ENCODE assay signal across 13 cellular contexts in the genomic region with DNA sequence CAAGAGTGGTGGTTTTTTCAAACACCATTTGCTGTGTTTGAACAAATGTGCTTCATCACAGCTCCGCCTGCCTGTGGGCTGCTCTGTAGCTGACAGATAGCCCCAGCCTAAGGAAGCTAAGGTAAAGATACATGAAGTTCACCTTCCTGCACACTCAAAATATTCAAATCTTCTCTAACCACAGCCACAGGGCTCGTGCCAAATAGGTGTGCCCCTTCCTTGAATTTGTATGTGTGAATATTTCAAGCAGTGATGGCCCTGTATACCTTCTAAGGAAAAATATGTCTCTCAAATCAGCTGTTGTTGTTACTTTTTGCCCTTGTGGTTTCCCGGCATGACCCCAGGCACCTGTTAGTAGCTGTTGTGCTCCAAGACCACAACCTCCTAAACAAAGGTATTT.
DNase-seq lines count a peak whose midpoint lies in the region; ATAC-seq, FAIRE-seq and TF ChIP-seq lines count a peak whose summit lies in the region.
"Had no signal": no experiment of that assay in that cellular context is flagged by ENCODE, and none has a peak within 500 bp of the region (broad histone marks: within the 10 kb centered on the region; RNA-seq: fewer than 3 reads in every experiment).

No MANE protein-coding gene starts in this region.

- peak; percentile 20 for DNase-seq in activated naive CD4-positive, alpha-beta T cell treated with Interleukin-2 at 50 U/mL for 16 hours
- DNase-seq in activated naive CD4-positive, alpha-beta T cell treated with anti-CD3 and anti-CD28 coated beads, Interleukin-2, amount 50 U/mL, for 16 hours: no peak
- DNase-seq in astrocyte of the cerebellum (ENCODE audit: low read depth) (no peak), thyroid gland (no peak), small intestine (no peak), left lung (no peak), SK-N-SH (no peak)
- DNase-seq: NCI-H2081 treated with DMSO at 0.1 percent for 48 hours; stimulated activated CD4-positive, alpha-beta T cell treated with anti-CD3 and anti-CD28 coated beads, Interleukin-2, amount 100 ng/mL, for 48 hours had no signal

- in situ Hi-C loops in astrocyte of the cerebellum (cut with HindIII; ENCODE audit: low sequenced_read_pairs): no loop called here

- no peaks in the 10 kb centered on the region for H3K79me2 ChIP-seq in SK-N-SH (ENCODE audit: insufficient read depth)

- peaks cover 16 to 47% of the 10 kb centered on the region in 2 donors for H3K4me1 ChIP-seq in thyroid gland
- H3K4me1 ChIP-seq in small intestine (ENCODE audit: control insufficient read depth in 2 of 2, insufficient read depth in 1 of 2, low read depth in 1 of 2, low read length in 1 of 2): peaks cover 0 to 7% of the 10 kb centered on the region in 2 donors
- no peaks in the 10 kb centered on the region for H3K4me1 ChIP-seq in left lung
- H3K4me1 ChIP-seq in SK-N-SH (ENCODE audit: control insufficient read depth in 1 of 2, insufficient read depth in 2 of 2, low read depth in 1 of 2, low read length in 1 of 2): no peaks in the 10 kb centered on the region; a peak in 1 of 4 replicates

- intact Hi-C loops in thyroid gland (cut with DNase I): no loop called here
- intact Hi-C loops in left lung (cut with DNase I): no loop called here

- H3F3A ChIP-seq in SK-N-SH (replicated peaks; ENCODE audit: insufficient read depth): no peaks in the 10 kb centered on the region

- TF ChIP-seq RAD21 in SK-N-SH (IDR thresholded peaks at IDR 0.05; ENCODE audit: low read length): no peak

- no peak for TF ChIP-seq EP300 in SK-N-SH (IDR thresholded peaks at IDR 0.05; ENCODE audit: borderline replicate concordance in 1 of 2, low read depth in 1 of 2, low read length in 1 of 2)

- no peaks in the 10 kb centered on the region for H3K36me3 ChIP-seq in thyroid gland
- H3K36me3 ChIP-seq in small intestine (ENCODE audit: control insufficient read depth in 2 of 2, insufficient read depth in 2 of 2, low read length in 2 of 2): no peaks in the 10 kb centered on the region
- no peaks in the 10 kb centered on the region for H3K36me3 ChIP-seq in left lung
- H3K36me3 ChIP-seq in SK-N-SH (replicated peaks in 1 of 2; ENCODE audit: control insufficient read depth in 1 of 2, insufficient read depth in 2 of 2, low read length in 1 of 2): no peaks in the 10 kb centered on the region
- H3K36me3 ChIP-seq: BLaER1 treated with 17β-estradiol and CSF1 and Interleukin-3, amounts not matched to agents 10 nM and 100 nM had no signal

- H4K20me1 ChIP-seq in SK-N-SH (ENCODE audit: insufficient read depth): no peaks in the 10 kb centered on the region
- H4K20me1 ChIP-seq: BLaER1 treated with 17β-estradiol and CSF1 and Interleukin-3, amounts not matched to agents 10 nM and 100 nM had no signal

- ATAC-seq in HG03565 (IDR thresholded peaks at IDR 0.05; ENCODE audit: unreplicated experiment) (peak; percentile 40), left lung (no peak)

- H3K4me3 ChIP-seq in astrocyte of the cerebellum (ENCODE audit: low read depth, low read length) (no peak overlapping the region), thyroid gland (replicated peaks in 1 of 3) (no peak overlapping the region), small intestine (ENCODE audit: low read depth in 1 of 2, low read length in 2 of 2) (no peak overlapping the region), left lung (no peak overlapping the region), SK-N-SH (ENCODE audit: low read depth in 2 of 2, low read length in 1 of 2) (no peak overlapping the region)
- H3K4me3 ChIP-seq: BLaER1 treated with 17β-estradiol and CSF1 and Interleukin-3, amounts not matched to agents 10 nM and 100 nM; lung had no signal

- WGBS in thyroid gland, 2 donors: 72 to 80% methylated on average over 3 of the region's 3 CpGs
- WGBS in small intestine, 3 donors: 74 to 87% (median 81%) methylated on average over 3 of the region's 3 CpGs
- WGBS in SK-N-SH (ENCODE audit: low lambda C conversion rate): 76% methylated on average over 3 of the region's 3 CpGs

- TF ChIP-seq CTCF in astrocyte of the cerebellum (IDR thresholded peaks at IDR 0.05; ENCODE audit: low read depth, low read length, missing control alignments): peak; percentile 13
- no peak for TF ChIP-seq CTCF in thyroid gland (IDR thresholded peaks at IDR 0.05)
- TF ChIP-seq CTCF in left lung (IDR thresholded peaks at IDR 0.05): no peak
- TF ChIP-seq CTCF in SK-N-SH (IDR thresholded peaks at IDR 0.05): no peak

- no peaks in the 10 kb centered on the region for H3K9me2 ChIP-seq in SK-N-SH

- FAIRE-seq in small intestine (lab: Jason Lieb, UNC): no peak
- FAIRE-seq: endometrium had no signal

- POLR2A ChIA-PET in SK-N-SH (lab: Yijun Ruan, JAX): no interaction called here

- CTCF ChIA-PET in SK-N-SH (lab: Yijun Ruan, JAX): interaction anchor here (0.7 to 1.9 kb wide), 2 partner anchors 15 to 393 kb away, joined by 3 to 13 read pairs; no protein-coding TSS in a partner anchor

- H3K27ac ChIP-seq in thyroid gland (peak overlapping the region in 2 of 3 donors; percentile 33 to 45), small intestine (ENCODE audit: low read depth in 1 of 2, low read length in 1 of 2) (no peak overlapping the region), left lung (no peak overlapping the region), SK-N-SH (ENCODE audit: low read depth in 2 of 2, low read length in 1 of 2) (no peak overlapping the region)
- H3K27ac ChIP-seq: BLaER1 treated with 17β-estradiol and CSF1 and Interleukin-3, amounts not matched to agents 10 nM and 100 nM had no signal

- H3K27me3 ChIP-seq in thyroid gland (no peaks in the 10 kb centered on the region), small intestine (ENCODE audit: control insufficient read depth in 2 of 2, insufficient read depth in 2 of 2, low read length in 2 of 2) (no peaks in the 10 kb centered on the region), left lung (no peaks in the 10 kb centered on the region), SK-N-SH (ENCODE audit: insufficient read depth) (no peaks in the 10 kb centered on the region)
- H3K27me3 ChIP-seq: BLaER1 treated with 17β-estradiol and CSF1 and Interleukin-3, amounts not matched to agents 10 nM and 100 nM had no signal

- H3K9ac ChIP-seq in SK-N-SH: no peak overlapping the region
- H3K9ac ChIP-seq: BLaER1 treated with 17β-estradiol and CSF1 and Interleukin-3, amounts not matched to agents 10 nM and 100 nM had no signal

- H2AFZ ChIP-seq in SK-N-SH (ENCODE audit: low read depth): no peak overlapping the region

- TF ChIP-seq POLR2A in thyroid gland (IDR thresholded peaks at IDR 0.05): no peak

- no peak overlapping the region for H3K4me2 ChIP-seq in SK-N-SH

- H3K9me3 ChIP-seq in thyroid gland: no peaks in the 10 kb centered on the region
- H3K9me3 ChIP-seq in small intestine (ENCODE audit: control insufficient read depth, low read depth): no peaks in the 10 kb centered on the region
- no peaks in the 10 kb centered on the region for H3K9me3 ChIP-seq in left lung
- no peaks in the 10 kb centered on the region for H3K9me3 ChIP-seq in SK-N-SH
- H3K9me3 ChIP-seq: BLaER1 treated with 17β-estradiol and CSF1 and Interleukin-3, amounts not matched to agents 10 nM and 100 nM had no signal

TF ChIP-seq in SK-N-SH, 30 proteins besides CTCF, POLR2A, EP300 and RAD21 (continues in another document):
- no peak for TF ChIP-seq FOSL2 (IDR thresholded peaks at IDR 0.05; ENCODE audit: borderline replicate concordance, low read depth)
- TF ChIP-seq, protein P1, sequence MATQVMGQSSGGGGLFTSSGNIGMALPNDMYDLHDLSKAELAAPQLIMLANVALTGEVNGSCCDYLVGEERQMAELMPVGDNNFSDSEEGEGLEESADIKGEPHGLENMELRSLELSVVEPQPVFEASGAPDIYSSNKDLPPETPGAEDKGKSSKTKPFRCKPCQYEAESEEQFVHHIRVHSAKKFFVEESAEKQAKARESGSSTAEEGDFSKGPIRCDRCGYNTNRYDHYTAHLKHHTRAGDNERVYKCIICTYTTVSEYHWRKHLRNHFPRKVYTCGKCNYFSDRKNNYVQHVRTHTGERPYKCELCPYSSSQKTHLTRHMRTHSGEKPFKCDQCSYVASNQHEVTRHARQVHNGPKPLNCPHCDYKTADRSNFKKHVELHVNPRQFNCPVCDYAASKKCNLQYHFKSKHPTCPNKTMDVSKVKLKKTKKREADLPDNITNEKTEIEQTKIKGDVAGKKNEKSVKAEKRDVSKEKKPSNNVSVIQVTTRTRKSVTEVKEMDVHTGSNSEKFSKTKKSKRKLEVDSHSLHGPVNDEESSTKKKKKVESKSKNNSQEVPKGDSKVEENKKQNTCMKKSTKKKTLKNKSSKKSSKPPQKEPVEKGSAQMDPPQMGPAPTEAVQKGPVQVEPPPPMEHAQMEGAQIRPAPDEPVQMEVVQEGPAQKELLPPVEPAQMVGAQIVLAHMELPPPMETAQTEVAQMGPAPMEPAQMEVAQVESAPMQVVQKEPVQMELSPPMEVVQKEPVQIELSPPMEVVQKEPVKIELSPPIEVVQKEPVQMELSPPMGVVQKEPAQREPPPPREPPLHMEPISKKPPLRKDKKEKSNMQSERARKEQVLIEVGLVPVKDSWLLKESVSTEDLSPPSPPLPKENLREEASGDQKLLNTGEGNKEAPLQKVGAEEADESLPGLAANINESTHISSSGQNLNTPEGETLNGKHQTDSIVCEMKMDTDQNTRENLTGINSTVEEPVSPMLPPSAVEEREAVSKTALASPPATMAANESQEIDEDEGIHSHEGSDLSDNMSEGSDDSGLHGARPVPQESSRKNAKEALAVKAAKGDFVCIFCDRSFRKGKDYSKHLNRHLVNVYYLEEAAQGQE (IDR thresholded peaks at IDR 0.05; ENCODE audit: low read depth, low read length): no peak
- TF ChIP-seq RXRA (IDR thresholded peaks at IDR 0.05; ENCODE audit: borderline replicate concordance, low read depth): no peak
- no peak for TF ChIP-seq EZH2phosphoT487 (IDR thresholded peaks at IDR 0.05; ENCODE audit: borderline replicate concordance, low read depth)
- TF ChIP-seq, protein P2, sequence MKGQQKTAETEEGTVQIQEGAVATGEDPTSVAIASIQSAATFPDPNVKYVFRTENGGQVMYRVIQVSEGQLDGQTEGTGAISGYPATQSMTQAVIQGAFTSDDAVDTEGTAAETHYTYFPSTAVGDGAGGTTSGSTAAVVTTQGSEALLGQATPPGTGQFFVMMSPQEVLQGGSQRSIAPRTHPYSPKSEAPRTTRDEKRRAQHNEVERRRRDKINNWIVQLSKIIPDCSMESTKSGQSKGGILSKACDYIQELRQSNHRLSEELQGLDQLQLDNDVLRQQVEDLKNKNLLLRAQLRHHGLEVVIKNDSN (IDR thresholded peaks at IDR 0.05; ENCODE audit: borderline replicate concordance, low read depth): no peak
- no peak for TF ChIP-seq SIN3A (IDR thresholded peaks at IDR 0.05; ENCODE audit: borderline replicate concordance, low read depth, low read length)
- TF ChIP-seq, protein P3, sequence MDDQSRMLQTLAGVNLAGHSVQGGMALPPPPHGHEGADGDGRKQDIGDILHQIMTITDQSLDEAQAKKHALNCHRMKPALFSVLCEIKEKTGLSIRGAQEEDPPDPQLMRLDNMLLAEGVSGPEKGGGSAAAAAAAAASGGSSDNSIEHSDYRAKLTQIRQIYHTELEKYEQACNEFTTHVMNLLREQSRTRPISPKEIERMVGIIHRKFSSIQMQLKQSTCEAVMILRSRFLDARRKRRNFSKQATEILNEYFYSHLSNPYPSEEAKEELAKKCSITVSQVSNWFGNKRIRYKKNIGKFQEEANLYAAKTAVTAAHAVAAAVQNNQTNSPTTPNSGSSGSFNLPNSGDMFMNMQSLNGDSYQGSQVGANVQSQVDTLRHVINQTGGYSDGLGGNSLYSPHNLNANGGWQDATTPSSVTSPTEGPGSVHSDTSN (IDR thresholded peaks at IDR 0.05): no peak

Comparison
In these comparisons a context has a peak if more than half of its experiments do, and no peak if none do; other contexts are left out.
1. H3K27ac ChIP-seq: peak in thyroid gland (2 of 3); none in small intestine (0 of 2), left lung (0 of 2) and SK-N-SH (0 of 2).